Comparison of ENCODE assay signal across 15 cellular contexts in genomic region chr11:68575025-68575665, GRCh38.
DNase-seq lines count a peak whose midpoint lies in the region; ATAC-seq and TF ChIP-seq lines count a peak whose summit lies in the region.
"Had no signal": no experiment of that assay in that cellular context is flagged by ENCODE, and none has a peak within 500 bp of the region (broad histone marks: within the 10 kb centered on the region; RNA-seq: fewer than 3 reads in every experiment).

No MANE protein-coding gene starts in this region.

- no peak for TF ChIP-seq CTCF in cardiac muscle cell (IDR thresholded peaks at IDR 0.05; ENCODE audit: low read depth, low read length)
- no peak for TF ChIP-seq CTCF in hepatocyte (IDR thresholded peaks at IDR 0.05; ENCODE audit: poor library complexity)

- no peaks in the 10 kb centered on the region for H3K4me1 ChIP-seq in cardiac muscle cell (ENCODE audit: low read depth)
- H3K4me1 ChIP-seq in SJSA1 (replicated peaks), result peaks cover 28% of the 10 kb centered on the region
- no peaks in the 10 kb centered on the region for H3K4me1 ChIP-seq in hepatocyte (ENCODE audit: insufficient read depth)

- peaks cover 6% of the 10 kb centered on the region for H4K20me1 ChIP-seq in hepatocyte (ENCODE audit: insufficient read depth, poor library complexity, severe bottlenecking)

- no peak overlapping the region for H3K4me2 ChIP-seq in hepatocyte

- H3K9me2 ChIP-seq in hepatocyte (replicated peaks; ENCODE audit: insufficient read depth), result no peaks in the 10 kb centered on the region

- no peak overlapping the region for H2AFZ ChIP-seq in hepatocyte

- DNase-seq in cardiac muscle cell (ENCODE audit: low read depth in 1 of 2, low spot score in 1 of 2) (no peak), Right ventricle myocardium inferior (ENCODE audit: missing footprints) (no peak), SJSA1 (ENCODE audit: low read depth in 1 of 2, low spot score in 2 of 2) (no peak), hepatocyte (ENCODE audit: low spot score) (no peak), NAMALWA (ENCODE audit: low spot score) (no peak), caudate nucleus (lab: John Stamatoyannopoulos, UW) (no peak), EL (no peak)
- DNase-seq: COR-L47; KG1; NCI-H1436; NCI-H2029 treated with DMSO at 0.1 percent for 48 hours; NCI-H345; NCI-H526; NK-92 treated with Interleukin-12 subunit alpha and Interleukin-12 subunit beta, amount 100 ng/mL, for 24 hours; SHP77 treated with DMSO at 0.1 percent for 48 hours had no signal

- H3K79me2 ChIP-seq in hepatocyte, result peaks cover 60% of the 10 kb centered on the region

- intact Hi-C loops in Right ventricle myocardium inferior (cut with DNase I), result no loop called here

- WGBS in hepatocyte (ENCODE audit: low lambda C conversion rate, missing lambda C conversion rate), result 68% methylated on average over 4 of the region's 4 CpGs

- no peaks in the 10 kb centered on the region for H3K27me3 ChIP-seq in cardiac muscle cell
- H3K27me3 ChIP-seq in SJSA1 (replicated peaks), result no peaks in the 10 kb centered on the region
- no peaks in the 10 kb centered on the region for H3K27me3 ChIP-seq in hepatocyte

- H3K9me3 ChIP-seq in cardiac muscle cell (ENCODE audit: low read depth), result no peaks in the 10 kb centered on the region
- no peaks in the 10 kb centered on the region for H3K9me3 ChIP-seq in SJSA1 (replicated peaks)
- no peaks in the 10 kb centered on the region for H3K9me3 ChIP-seq in hepatocyte (ENCODE audit: low read depth)

- H3K4me3 ChIP-seq in cardiac muscle cell (no peak overlapping the region), SJSA1 (no peak overlapping the region), hepatocyte (no peak overlapping the region)

- ATAC-seq in Right ventricle myocardium inferior, result no peak

- peaks cover 69% of the 10 kb centered on the region for H3K36me3 ChIP-seq in cardiac muscle cell
- peaks cover 93% of the 10 kb centered on the region for H3K36me3 ChIP-seq in SJSA1
- H3K36me3 ChIP-seq in hepatocyte (replicated peaks; ENCODE audit: insufficient read depth, low read depth), result no peaks in the 10 kb centered on the region

- H3K27ac ChIP-seq in cardiac muscle cell, result peak overlapping the region; percentile 16
- peak overlapping the region; percentile 47 for H3K27ac ChIP-seq in SJSA1
- peak overlapping the region; percentile 8 for H3K27ac ChIP-seq in hepatocyte
- no peak overlapping the region for H3K27ac ChIP-seq in caudate nucleus (ENCODE audit: low read depth, low read length)
